ENCODE assay signal across 14 cellular contexts in the genomic region with DNA sequence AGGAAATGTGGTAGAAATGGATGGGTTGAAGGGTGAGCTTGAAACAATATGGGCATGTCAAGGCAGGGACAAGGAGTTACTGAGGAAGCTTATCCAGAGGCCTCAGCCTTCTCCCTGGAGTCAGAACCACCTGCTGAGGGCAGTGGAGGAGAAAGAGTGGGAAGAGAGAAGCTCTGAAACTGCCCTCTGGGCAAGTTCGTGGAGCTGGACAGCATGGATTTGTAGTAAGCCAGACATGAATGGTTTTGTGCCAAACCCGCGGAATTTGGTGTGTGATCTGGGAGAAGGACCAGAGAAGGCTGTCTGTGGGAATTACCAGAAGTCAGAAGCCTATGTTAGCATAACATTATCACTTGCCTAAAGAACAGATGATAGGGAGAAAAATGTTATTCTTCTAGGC.
DNase-seq lines count a peak whose midpoint lies in the region; ATAC-seq and TF ChIP-seq lines count a peak whose summit lies in the region.
"Had no signal": no experiment of that assay in that cellular context is flagged by ENCODE, and none has a peak within 500 bp of the region (broad histone marks: within the 10 kb centered on the region; RNA-seq: fewer than 3 reads in every experiment).

No MANE protein-coding gene starts in this region.

- H3K4me1 ChIP-seq in stomach smooth muscle (ENCODE audit: control insufficient read depth, insufficient read depth, low read length), result peaks cover 14% of the 10 kb centered on the region

- H3K27me3 ChIP-seq in stomach smooth muscle (ENCODE audit: control insufficient read depth in 1 of 2, insufficient read depth in 2 of 2, low read length in 2 of 2), result no peaks in the 10 kb centered on the region
- H3K27me3 ChIP-seq: gastrocnemius medialis, tibial nerve had no signal

- H3K27ac Mint-ChIP-seq in naive thymus-derived CD8-positive, alpha-beta T cell, result peak overlapping the region in 1 of 10 donors; percentile 3
- H3K27ac Mint-ChIP-seq: activated naive CD4-positive, alpha-beta T cell treated with anti-CD3 and anti-CD28 coated beads, Interleukin-2, amount 50 U/mL, for 72 hours; naive thymus-derived CD4-positive, alpha-beta T cell had no signal

- H3K36me3 Mint-ChIP-seq in naive thymus-derived CD8-positive, alpha-beta T cell, result no peaks in the 10 kb centered on the region
- H3K36me3 Mint-ChIP-seq: activated naive CD4-positive, alpha-beta T cell treated with anti-CD3 and anti-CD28 coated beads, Interleukin-2, amount 50 U/mL, for 72 hours had no signal

- H3K9me3 Mint-ChIP-seq in naive thymus-derived CD8-positive, alpha-beta T cell, result no peaks in the 10 kb centered on the region
- H3K9me3 Mint-ChIP-seq: activated naive CD4-positive, alpha-beta T cell treated with anti-CD3 and anti-CD28 coated beads, Interleukin-2, amount 50 U/mL, for 72 hours had no signal

- no peak overlapping the region for H3K4me3 ChIP-seq in fibroblast of villous mesenchyme (ENCODE audit: low read depth, low read length)
- no peak overlapping the region for H3K4me3 ChIP-seq in stomach smooth muscle (ENCODE audit: low read length in 2 of 2)
- H3K4me3 ChIP-seq: gastrocnemius medialis, tibial nerve had no signal

- TF ChIP-seq CTCF in fibroblast of villous mesenchyme (IDR thresholded peaks at IDR 0.05; ENCODE audit: insufficient read depth, low read depth, low read length), result no peak

- DNase-seq in GM04504 (ENCODE audit: low read depth) (peak; percentile 90), SK-MEL-5 (ENCODE audit: low read depth, low spot score) (peak; percentile 93), fibroblast of villous mesenchyme (ENCODE audit: low read depth) (peak; percentile 41), NCI-H2171 treated with DMSO at 0.1 percent for 48 hours (lab: John Stamatoyannopoulos, UW) (no peak), NCI-H2029 treated with DMSO at 0.1 percent for 48 hours (lab: John Stamatoyannopoulos, UW) (no peak), NCI-H345 (lab: John Stamatoyannopoulos, UW) (no peak)
- no peak for DNase-seq in naive thymus-derived CD8-positive, alpha-beta T cell
- DNase-seq: naive thymus-derived CD4-positive, alpha-beta T cell; NCI-H510A; RPMI8226 had no signal

- no peak overlapping the region for H3K4me3 Mint-ChIP-seq in naive thymus-derived CD8-positive, alpha-beta T cell
- H3K4me3 Mint-ChIP-seq: naive thymus-derived CD4-positive, alpha-beta T cell had no signal

- H3K36me3 ChIP-seq in stomach smooth muscle (ENCODE audit: control insufficient read depth in 2 of 2, insufficient read depth in 2 of 2, low read length in 2 of 2), result no peaks in the 10 kb centered on the region
- H3K36me3 ChIP-seq: gastrocnemius medialis, tibial nerve had no signal

- in situ Hi-C loops in SK-MEL-5 (cut with HindIII; ENCODE audit: low pct_unique_long_range_greater_than_20kb, low sequenced_read_pairs), result no loop called here

- POLR2A ChIA-PET in naive thymus-derived CD8-positive, alpha-beta T cell (lab: Charles Lee), result no interaction called here

- no peak overlapping the region for H3K9ac ChIP-seq in stomach smooth muscle (ENCODE audit: low read length in 2 of 2)

- H3K27me3 Mint-ChIP-seq in naive thymus-derived CD8-positive, alpha-beta T cell, result peaks cover 0 to 3% (median 0%) of the 10 kb centered on the region in 5 donors

- no peak for ATAC-seq in naive thymus-derived CD8-positive, alpha-beta T cell
- ATAC-seq: activated naive CD4-positive, alpha-beta T cell treated with anti-CD3 and anti-CD28 coated beads, Interleukin-2, amount 50 U/mL, for 72 hours; naive thymus-derived CD4-positive, alpha-beta T cell had no signal

- H3K9me3 ChIP-seq in stomach smooth muscle (ENCODE audit: control insufficient read depth in 2 of 2, low read length in 2 of 2), result no peaks in the 10 kb centered on the region
- H3K9me3 ChIP-seq: gastrocnemius medialis, tibial nerve had no signal

- H3K27ac ChIP-seq in stomach smooth muscle (ENCODE audit: low read length), result peak overlapping the region; percentile 20
- H3K27ac ChIP-seq: gastrocnemius medialis, tibial nerve had no signal

- peaks cover 4 to 11% (median 6%) of the 10 kb centered on the region in 4 donors for H3K4me1 Mint-ChIP-seq in naive thymus-derived CD8-positive, alpha-beta T cell

Comparison
In these comparisons a context has a peak if more than half of its experiments do, and no peak if none do; other contexts are left out.
1. DNase-seq: peak in GM04504 (single experiment), SK-MEL-5 (single experiment) and fibroblast of villous mesenchyme (single experiment); none in NCI-H2171 treated with DMSO at 0.1 percent for 48 hours (single experiment), naive thymus-derived CD8-positive, alpha-beta T cell (0 of 10), NCI-H2029 treated with DMSO at 0.1 percent for 48 hours (single experiment) and NCI-H345 (single experiment).